Comparison of ENCODE assay signal across 8 cellular contexts in genomic region chr10:56360967-56361841, GRCh38. TPM values are rescaled to one million over a fixed set of nuclear protein-coding genes. Genes with fewer than 3 reads are reported as not detected.
DNase-seq lines count a peak whose midpoint lies in the region; FAIRE-seq and TF ChIP-seq lines count a peak whose summit lies in the region.

ZWINT (minus strand) TSS chr10:56361259; CDS start chr10:56361236, 23 bp downstream.

- H3K27ac ChIP-seq in neuronal stem cell (replicated peaks; ENCODE audit: low read length) (no peak within 1 kb of the TSS), subcutaneous abdominal adipose tissue (ENCODE audit: low read depth, low read length) (no peak within 1 kb of the TSS)

- DNase-seq in GM04503 (ENCODE audit: low read depth): peak; percentile 73
- DNase-seq in HFF-Myc (ENCODE audit: extremely low read depth, low read depth): peak; percentile 91
- DNase-seq in MV-4-11 (lab: John Stamatoyannopoulos, UW): peak; percentile 97
- peak; percentile 95 for DNase-seq in SK-MEL-5 (ENCODE audit: low read depth, low spot score)
- peak; percentile 76 to 86 (median 78) for DNase-seq in activated naive CD4-positive, alpha-beta T cell (lab: John Stamatoyannopoulos, UW)
- DNase-seq in frontal cortex (ENCODE audit: low spot score in 2 of 2): peak; percentile 61 to 81
- peak; percentile 91 for DNase-seq in neuronal stem cell (ENCODE audit: low spot score)

- H3K14ac ChIP-seq in neuronal stem cell (ENCODE audit: low read length): no peak within 1 kb of the TSS

- H4K8ac ChIP-seq in neuronal stem cell (ENCODE audit: low read depth, low read length): no peak within 1 kb of the TSS

- H3K9ac ChIP-seq in neuronal stem cell (ENCODE audit: low read depth, low read length, poor library complexity) (peak within 1 kb of the TSS; percentile 97), subcutaneous abdominal adipose tissue (ENCODE audit: low read length in 5 of 5) (peak within 1 kb of the TSS; percentile 40 to 87 (median 72))

- H3K18ac ChIP-seq in neuronal stem cell (ENCODE audit: low read length): peak within 1 kb of the TSS; percentile 82

- H3K4ac ChIP-seq in neuronal stem cell (ENCODE audit: low read length): no peak within 1 kb of the TSS

- H4K91ac ChIP-seq in neuronal stem cell (ENCODE audit: low read depth, low read length, poor library complexity): no peak within 1 kb of the TSS

- WGBS in neuronal stem cell (ENCODE audit: extremely low coverage in 2 of 2, insufficient read length in 2 of 2, insufficient replicate concordance in 1 of 2), 2 donors: no CpG with 5 or more reads among the region's 52 CpGs

- no peak within 1 kb of the TSS for H2AK5ac ChIP-seq in neuronal stem cell (ENCODE audit: low read depth, low read length)

- peak within 1 kb of the TSS; percentile 4 for H3K23ac ChIP-seq in neuronal stem cell (ENCODE audit: low read depth, low read length, poor library complexity)

- peak within 1 kb of the TSS; percentile 94 for H2AFZ ChIP-seq in neuronal stem cell (ENCODE audit: low read length)

- H3K27me3 ChIP-seq in neuronal stem cell (ENCODE audit: control insufficient read depth in 3 of 3, insufficient read depth in 3 of 3, low read depth in 1 of 3, low read length in 3 of 3): no peaks in the 10 kb centered on the region
- H3K27me3 ChIP-seq in subcutaneous abdominal adipose tissue (ENCODE audit: control insufficient read depth in 5 of 5, insufficient read depth in 4 of 5, low read length in 5 of 5): no peaks in the 10 kb centered on the region

- in situ Hi-C loops in SK-MEL-5 (cut with HindIII; ENCODE audit: low pct_unique_long_range_greater_than_20kb, low sequenced_read_pairs): no loop called here

- no peak within 1 kb of the TSS for H2BK12ac ChIP-seq in neuronal stem cell (ENCODE audit: low read length)

- TF ChIP-seq CTCF in HFF-Myc (IDR thresholded peaks at IDR 0.05; ENCODE audit: low read depth, low read length, missing control alignments): no peak

- peak within 1 kb of the TSS; percentile 44 for H2BK5ac ChIP-seq in neuronal stem cell (ENCODE audit: low read length)

- H3K4me1 ChIP-seq in neuronal stem cell (ENCODE audit: control insufficient read depth in 2 of 2, insufficient read depth in 1 of 2, low read depth in 1 of 2, low read length in 2 of 2) (peaks cover 0 to 6% of the 10 kb centered on the region in 2 donors), subcutaneous abdominal adipose tissue (ENCODE audit: control insufficient read depth in 5 of 5, insufficient read depth in 5 of 5, low read length in 5 of 5) (peaks cover 0 to 15% (median 13%) of the 10 kb centered on the region in 5 donors)

- H3K4me3 ChIP-seq in HFF-Myc (replicated peaks; ENCODE audit: low read depth, low read length) (peak within 1 kb of the TSS; percentile 89), neuronal stem cell (ENCODE audit: low read length in 2 of 2) (peak within 1 kb of the TSS; percentile 91), subcutaneous abdominal adipose tissue (ENCODE audit: low read depth in 1 of 5, low read length in 5 of 5) (peak within 1 kb of the TSS; percentile 78 to 92 (median 88))

- H3K9me3 ChIP-seq in neuronal stem cell (replicated peaks in 1 of 2; ENCODE audit: control insufficient read depth in 2 of 2, insufficient read depth in 1 of 2, low read depth in 1 of 2, low read length in 2 of 2) (no peaks in the 10 kb centered on the region), subcutaneous abdominal adipose tissue (ENCODE audit: control insufficient read depth in 5 of 5, low read length in 5 of 5) (no peaks in the 10 kb centered on the region)

- peak within 1 kb of the TSS; percentile 96 for H3K4me2 ChIP-seq in neuronal stem cell (ENCODE audit: insufficient read depth, low read length, poor library complexity, severe bottlenecking)

- H2BK120ac ChIP-seq in neuronal stem cell (ENCODE audit: low read depth, low read length): no peak within 1 kb of the TSS

- no peak within 1 kb of the TSS for H2BK15ac ChIP-seq in neuronal stem cell (ENCODE audit: low read length)

- H3K79me1 ChIP-seq in neuronal stem cell (ENCODE audit: low read depth, low read length): peaks cover 4% of the 10 kb centered on the region

- H3K36me3 ChIP-seq in neuronal stem cell (replicated peaks in 1 of 2; ENCODE audit: control insufficient read depth in 2 of 2, insufficient read depth in 2 of 2, low read length in 2 of 2) (peaks cover 19 to 40% of the 10 kb centered on the region in 2 donors), subcutaneous abdominal adipose tissue (ENCODE audit: control insufficient read depth in 5 of 5, insufficient read depth in 5 of 5, low read length in 5 of 5) (peaks cover 0 to 8% (median 2%) of the 10 kb centered on the region in 5 donors)

- FAIRE-seq in frontal cortex (lab: Jason Lieb, UNC): peak; percentile 31

RNA-seq across cellular contexts. Expression of gene ZWINT, which starts in this region (rescaled TPM):
- 38.0 and 38.5 TPM in 2 replicates for total RNA-seq in SK-MEL-5 (2014; rRNA removed; shearing (Covaris generic))
- 42.3 and 47.7 TPM in 2 replicates for polyA plus RNA-seq in SK-MEL-5 (2015; cell fraction: cytosol; rRNA removed)
- 197 and 280 TPM in 2 replicates for polyA plus RNA-seq in SK-MEL-5 (2015; cell fraction: nucleus; rRNA removed)
- total RNA-seq in frontal cortex: 5.7 TPM
- 53.5 TPM for polyA plus RNA-seq in neuronal stem cell (2013, experiment 1 of 2)
- 51.8 TPM for polyA plus RNA-seq in neuronal stem cell (2013, experiment 2 of 2)
